Comparison of ENCODE assay signal across 1 cellular context in genomic region chr12:93467351-93468007, GRCh38.
TF ChIP-seq lines count a peak whose summit lies in the region.

MRPL42 (plus strand) TSS chr12:93467514; CDS start chr12:93469286, 1,772 bp downstream.

TF ChIP-seq in K562, 482 proteins besides CTCF, POLR2A, EP300 and RAD21 (continued from another document and continues in another):
- TF ChIP-seq CUX1 (CRISPR knock-in tag; IDR thresholded peaks at IDR 0.05) (no peak), CBFB (CRISPR knock-in tag; IDR thresholded peaks at IDR 0.05) (peak; percentile 81; the same call in 1 of the 2 replicates), TRIM24 (IDR thresholded peaks at IDR 0.05) (peak in 1 of 2 experiments; percentile 66; a peak in 2 of 4 replicates), DDX20 (tag; IDR thresholded peaks at IDR 0.05; ENCODE audit: low read depth) (no peak), GATA2 (CRISPR knock-in tag; IDR thresholded peaks at IDR 0.05) (no peak), ZNF512 (tag; IDR thresholded peaks at IDR 0.05) (no peak), CCNT2 (IDR thresholded peaks at IDR 0.05; ENCODE audit: borderline replicate concordance, extremely low read depth, insufficient read length, low read depth, low read length) (no peak), ZNF23 (CRISPR knock-in tag; IDR thresholded peaks at IDR 0.05) (no peak), ZHX1 (conservative IDR thresholded peaks at IDR 0.05; ENCODE audit: low read length) (no peak), ZNF511 (CRISPR knock-in tag; IDR thresholded peaks at IDR 0.05) (peak; percentile 92), PBX2 (CRISPR knock-in tag; IDR thresholded peaks at IDR 0.05; ENCODE audit: low read depth) (no peak), PBX2 (tag; conservative IDR thresholded peaks at IDR 0.05; ENCODE audit: low read depth) (no peak), CC2D1A (IDR thresholded peaks at IDR 0.05) (no peak), ZNF79 (CRISPR knock-in tag; IDR thresholded peaks at IDR 0.05; ENCODE audit: low read depth) (no peak), RBM15 (IDR thresholded peaks at IDR 0.05; ENCODE audit: insufficient read depth, low read length) (no peak), HMGN3 (IDR thresholded peaks at IDR 0.05; ENCODE audit: borderline replicate concordance, extremely low read depth, insufficient read length, low read depth, low read length) (no peak), CBX3 (IDR thresholded peaks at IDR 0.05; ENCODE audit: borderline replicate concordance in 1 of 2, low read length in 2 of 2) (no peak; a peak in 1 of 3 replicates), GABPA (tag; conservative IDR thresholded peaks at IDR 0.05; ENCODE audit: low read depth) (peak; percentile 70), ERF (CRISPR knock-in tag; IDR thresholded peaks at IDR 0.05) (peak; percentile 57), ZNF778 (CRISPR knock-in tag; IDR thresholded peaks at IDR 0.05) (no peak), E2F8 (IDR thresholded peaks at IDR 0.05; ENCODE audit: low read depth, partially characterized antibody) (peak; percentile 38), ZNF609 (CRISPR knock-in tag; IDR thresholded peaks at IDR 0.05; ENCODE audit: borderline replicate concordance) (no peak), HMG20B (CRISPR knock-in tag; IDR thresholded peaks at IDR 0.05) (no peak), CREM (IDR thresholded peaks at IDR 0.05; ENCODE audit: low read depth) (peak; percentile 60; the same call in 1 of the 2 replicates), HNRNPK (IDR thresholded peaks at IDR 0.05; ENCODE audit: low read depth, low read length, poor library complexity, severe bottlenecking) (no peak), CLOCK (CRISPR knock-in tag; IDR thresholded peaks at IDR 0.05; ENCODE audit: borderline replicate concordance) (0 out of 2 replicates have a peak, but pooled peaks have one; percentile 29), ZNF253 (CRISPR knock-in tag; conservative IDR thresholded peaks at IDR 0.05) (no peak), ZNF212 (CRISPR knock-in tag; IDR thresholded peaks at IDR 0.05) (no peak), SMAD2 (IDR thresholded peaks at IDR 0.05; ENCODE audit: low read depth, low read length) (no peak)
